In genomic region chr15:62607643-62608042, GRCh38 we compare ENCODE assay signal across 20 cellular contexts.
DNase-seq lines count a peak whose midpoint lies in the region; FAIRE-seq and TF ChIP-seq lines count a peak whose summit lies in the region.
"Had no signal": no experiment of that assay in that cellular context is flagged by ENCODE, and none has a peak within 500 bp of the region (broad histone marks: within the 10 kb centered on the region; RNA-seq: fewer than 3 reads in every experiment).

No MANE protein-coding gene starts in this region.

- H3K4me3 ChIP-seq in MG63, result no peak overlapping the region
- no peak overlapping the region for H3K4me3 ChIP-seq in H1 (ENCODE audit: extremely low read depth in 1 of 4, insufficient read depth in 2 of 4, low read depth in 3 of 4, low read length in 4 of 4)

- no peak overlapping the region for H3K27ac Mint-ChIP-seq in activated CD4-positive, alpha-beta memory T cell treated with anti-CD3 and anti-CD28 coated beads for 36 hours
- H3K27ac Mint-ChIP-seq: activated CD4-positive, alpha-beta T cell treated with anti-CD3 and anti-CD28 coated beads, Interleukin-2, amount 10 ng/mL, durations not matched to agents 7 days and 5 days; immature natural killer cell; mesothelial cell of epicardium had no signal

- H3K56ac ChIP-seq in H1 (replicated peaks; ENCODE audit: insufficient read length, low read depth, low read length), result no peak overlapping the region

- no peak overlapping the region for H3K14ac ChIP-seq in H1 (ENCODE audit: insufficient read length)

- no peak for TF ChIP-seq CTCF in H1 (IDR thresholded peaks at IDR 0.05; ENCODE audit: control extremely low read depth in 1 of 3, insufficient read depth in 1 of 3, low read depth in 1 of 3, low read length in 3 of 3)

- CTCF ChIA-PET in H1 (lab: Charles Lee; ENCODE audit: partially characterized antibody), result interaction anchor here (0.8 to 1.7 kb wide), 2 partner anchors 11 to 134 kb away, joined by 3 to 4 read pairs; no protein-coding TSS in a partner anchor
- CTCF ChIA-PET in activated CD4-positive, alpha-beta memory T cell treated with anti-CD3 and anti-CD28 coated beads for 36 hours (lab: Charles Lee), result no interaction called here

- no peak overlapping the region for H3K4me2 ChIP-seq in H1 (ENCODE audit: insufficient read depth in 1 of 2, low read depth in 2 of 2, low read length in 2 of 2)

- H4K5ac ChIP-seq in H1 (ENCODE audit: insufficient read length, low read depth, low read length), result no peak overlapping the region

- DNase-seq in AG20443 (ENCODE audit: low spot score), result peak; percentile 38
- DNase-seq in MG63, result peak; percentile 68
- DNase-seq in H1 (ENCODE audit: low read depth in 1 of 2, low spot score in 2 of 2), result no peak
- peak; percentile 56 for DNase-seq in myocyte (ENCODE audit: low read depth)
- no peak for DNase-seq in epidermal melanocyte (ENCODE audit: insufficient read length, low spot score)
- no peak for DNase-seq in NCI-H2171 treated with DMSO at 0.1 percent for 48 hours (lab: John Stamatoyannopoulos, UW)
- DNase-seq in activated CD4-positive, alpha-beta memory T cell treated with anti-CD3 and anti-CD28 coated beads for 36 hours, result no peak
- DNase-seq in stimulated activated CD4-positive, alpha-beta T cell treated with anti-CD3 and anti-CD28 coated beads, Interleukin-12 subunit alpha, Interleukin-12 subunit beta, amount 100 ng/mL, for 4 hours, result no peak
- DNase-seq: activated CD4-positive, alpha-beta T cell treated with anti-CD3 and anti-CD28 coated beads, Interleukin-2, amount 10 ng/mL, durations not matched to agents 7 days and 5 days; anterior cingulate cortex; DMS153; immature natural killer cell; Kasumi-1; NCI-H774; small intestine; T-helper 2 cell had no signal

- H3K4me1 Mint-ChIP-seq in activated CD4-positive, alpha-beta memory T cell treated with anti-CD3 and anti-CD28 coated beads for 36 hours (ENCODE audit: low read depth), result no peaks in the 10 kb centered on the region
- H3K4me1 Mint-ChIP-seq: activated CD4-positive, alpha-beta T cell treated with anti-CD3 and anti-CD28 coated beads, Interleukin-2, amount 10 ng/mL, durations not matched to agents 7 days and 5 days; immature natural killer cell had no signal

- no peaks in the 10 kb centered on the region for H3K4me1 ChIP-seq in H1 (replicated peaks in 1 of 4; ENCODE audit: control insufficient read depth in 3 of 4, insufficient read depth in 4 of 4, low read length in 3 of 4)

- peak overlapping the region; percentile 61 for H4K91ac ChIP-seq in H1 (replicated peaks; ENCODE audit: insufficient read length, low read length)

- intact Hi-C loops in activated CD4-positive, alpha-beta memory T cell treated with anti-CD3 and anti-CD28 coated beads for 36 hours (cut with micrococcal nuclease), result no loop called here

- POLR2A ChIA-PET in H1 (lab: Charles Lee; ENCODE audit: partially characterized antibody), result no interaction called here
- POLR2A ChIA-PET in activated CD4-positive, alpha-beta memory T cell treated with anti-CD3 and anti-CD28 coated beads for 36 hours (lab: Charles Lee), result no interaction called here

- H3K27me3 ChIP-seq in MG63 (no peaks in the 10 kb centered on the region), H1 (replicated peaks in 1 of 4; ENCODE audit: control insufficient read depth in 3 of 4, extremely low read depth in 1 of 4, insufficient read depth in 3 of 4, low read length in 3 of 4) (no peaks in the 10 kb centered on the region)
- H3K27me3 ChIP-seq: neutrophil had no signal

- H3K4me3 Mint-ChIP-seq in activated CD4-positive, alpha-beta memory T cell treated with anti-CD3 and anti-CD28 coated beads for 36 hours, result no peak overlapping the region
- H3K4me3 Mint-ChIP-seq: activated CD4-positive, alpha-beta T cell treated with anti-CD3 and anti-CD28 coated beads, Interleukin-2, amount 10 ng/mL, durations not matched to agents 7 days and 5 days; immature natural killer cell; mesothelial cell of epicardium had no signal

- H3K79me1 ChIP-seq in H1 (ENCODE audit: low read depth, low read length), result no peaks in the 10 kb centered on the region; the same call in 1 of the 2 replicates

- no peak for FAIRE-seq in H1 (lab: Jason Lieb, UNC)
- FAIRE-seq: H54, small intestine had no signal

- 90% methylated on average over 3 of the region's 3 CpGs; no CpG with 5 or more reads in 1 of the 2 experiments for WGBS in H1 (ENCODE audit: extremely low coverage in 1 of 2, insufficient coverage in 1 of 2, insufficient read length in 1 of 2, insufficient replicate concordance in 2 of 2, low coverage in 1 of 2, low lambda C conversion rate in 2 of 2, missing lambda C conversion rate in 1 of 2), 2 experiments

- H2BK5ac ChIP-seq in H1 (ENCODE audit: low read depth, low read length), result no peak overlapping the region

- H3K27me3 Mint-ChIP-seq in activated CD4-positive, alpha-beta memory T cell treated with anti-CD3 and anti-CD28 coated beads for 36 hours, result peaks cover 21% of the 10 kb centered on the region
- H3K27me3 Mint-ChIP-seq: activated CD4-positive, alpha-beta T cell treated with anti-CD3 and anti-CD28 coated beads, Interleukin-2, amount 10 ng/mL, durations not matched to agents 7 days and 5 days had no signal

- H2AK5ac ChIP-seq in H1 (ENCODE audit: low read depth, low read length), result no peak overlapping the region

- no peaks in the 10 kb centered on the region for H4K20me1 ChIP-seq in H1 (replicated peaks in 1 of 2; ENCODE audit: control insufficient read depth in 1 of 2, insufficient read depth in 2 of 2, low read length in 2 of 2)

- no peak overlapping the region for H2BK15ac ChIP-seq in H1 (ENCODE audit: low read length)

- no peak for TF ChIP-seq EP300 in H1 (IDR thresholded peaks at IDR 0.05; ENCODE audit: borderline replicate concordance in 1 of 2, low read depth in 2 of 2, low read length in 2 of 2)

- no peak overlapping the region for H2AFZ ChIP-seq in H1 (ENCODE audit: low read length)

- H3K23me2 ChIP-seq in H1 (ENCODE audit: low read depth, low read length), result no peaks in the 10 kb centered on the region

- no peak overlapping the region for H4K8ac ChIP-seq in H1 (ENCODE audit: extremely low read depth, insufficient read depth, low read length)

- H3K4ac ChIP-seq in H1 (replicated peaks; ENCODE audit: insufficient read length, low read depth, low read length), result no peak overlapping the region

- H2BK120ac ChIP-seq in H1 (replicated peaks; ENCODE audit: low read depth, low read length), result no peak overlapping the region

- H2BK20ac ChIP-seq in H1 (ENCODE audit: low read length), result no peak overlapping the region

- H3K9ac ChIP-seq in H1 (replicated peaks in 1 of 4; ENCODE audit: extremely low read depth in 1 of 4, low read depth in 3 of 4, low read length in 3 of 4), result no peak overlapping the region

- H3K27ac ChIP-seq in H1 (ENCODE audit: low read depth, low read length), result no peak overlapping the region
- H3K27ac ChIP-seq: HL-60, neutrophil had no signal

- H3K9me3 Mint-ChIP-seq in activated CD4-positive, alpha-beta memory T cell treated with anti-CD3 and anti-CD28 coated beads for 36 hours, result no peaks in the 10 kb centered on the region
- H3K9me3 Mint-ChIP-seq: activated CD4-positive, alpha-beta T cell treated with anti-CD3 and anti-CD28 coated beads, Interleukin-2, amount 10 ng/mL, durations not matched to agents 7 days and 5 days; mesothelial cell of epicardium had no signal

- peaks cover 14% of the 10 kb centered on the region for H3K9me3 ChIP-seq in MG63
- no peaks in the 10 kb centered on the region for H3K9me3 ChIP-seq in H1 (ENCODE audit: insufficient read depth in 2 of 2, low read depth in 1 of 2, low read length in 1 of 2)
- H3K9me3 ChIP-seq: neutrophil had no signal

- no peaks in the 10 kb centered on the region for H3K79me2 ChIP-seq in H1 (ENCODE audit: control insufficient read depth in 1 of 2, insufficient read depth in 2 of 2, low read length in 2 of 2)

- no peak for TF ChIP-seq RAD21 in H1 (IDR thresholded peaks at IDR 0.05 in 1 of 2, conservative IDR thresholded peaks at IDR 0.05 in 1 of 2; ENCODE audit: low read depth in 2 of 2, low read length in 2 of 2)

- H3K23ac ChIP-seq in H1 (ENCODE audit: insufficient read length), result no peak overlapping the region

- no peak overlapping the region for H3K18ac ChIP-seq in H1 (ENCODE audit: extremely low read depth, low read length)

- no peak for TF ChIP-seq POLR2A in H1 (IDR thresholded peaks at IDR 0.05; ENCODE audit: control extremely low read depth in 1 of 2, low read depth in 2 of 2, low read length in 2 of 2)

- no peak overlapping the region for H2BK12ac ChIP-seq in H1 (ENCODE audit: low read depth, low read length)

- no peaks in the 10 kb centered on the region for H3K36me3 Mint-ChIP-seq in activated CD4-positive, alpha-beta memory T cell treated with anti-CD3 and anti-CD28 coated beads for 36 hours
- H3K36me3 Mint-ChIP-seq: immature natural killer cell, mesothelial cell of epicardium had no signal

- H3K36me3 ChIP-seq in MG63 (peaks cover 5% of the 10 kb centered on the region), H1 (ENCODE audit: control insufficient read depth in 2 of 4, insufficient read depth in 4 of 4, low read length in 3 of 4) (no peaks in the 10 kb centered on the region)
- H3K36me3 ChIP-seq: neutrophil had no signal

TF ChIP-seq in H1, 55 proteins besides CTCF, POLR2A, EP300 and RAD21:
- TF ChIP-seq TEAD4 (IDR thresholded peaks at IDR 0.05; ENCODE audit: low read depth, low read length) (no peak), NRF1 (IDR thresholded peaks at IDR 0.05; ENCODE audit: low read depth, low read length) (no peak)

Comparison
In these comparisons a context has a peak if more than half of its experiments do, and no peak if none do; other contexts are left out.
1. DNase-seq: peak in AG20443 (single experiment), MG63 (single experiment) and myocyte (single experiment); none in H1 (0 of 2), epidermal melanocyte (single experiment), NCI-H2171 treated with DMSO at 0.1 percent for 48 hours (single experiment), activated CD4-positive, alpha-beta memory T cell treated with anti-CD3 and anti-CD28 coated beads for 36 hours (single experiment) and stimulated activated CD4-positive, alpha-beta T cell treated with anti-CD3 and anti-CD28 coated beads, Interleukin-12 subunit alpha, Interleukin-12 subunit beta, amount 100 ng/mL, for 4 hours (single experiment).